Comparison of ENCODE assay signal across 14 cellular contexts in genomic region chr3:190059242-190059590, GRCh38.
DNase-seq lines count a peak whose midpoint lies in the region; ATAC-seq, FAIRE-seq and TF ChIP-seq lines count a peak whose summit lies in the region.
"Had no signal": no experiment of that assay in that cellular context is flagged by ENCODE, and none has a peak within 500 bp of the region (broad histone marks: within the 10 kb centered on the region; RNA-seq: fewer than 3 reads in every experiment).

No MANE protein-coding gene starts in this region.

- intact Hi-C loops in HepG2 (cut with micrococcal nuclease; ENCODE audit: unreplicated experiment), result no loop called here
- intact Hi-C loops in endothelial cell of umbilical vein (cut with micrococcal nuclease), result loop anchor here (2.0 kb wide), 1 partner anchor 34 kb away; no protein-coding TSS in a partner anchor
- intact Hi-C loops in uterus (cut with DNase I; ENCODE audit: low total_unique reads), result no loop called here
- intact Hi-C loops in left colon (cut with DNase I, micrococcal nuclease), result no loop called here

- H3K4me3 Mint-ChIP-seq in nephron progenitor cell, result no peak overlapping the region
- H3K4me3 Mint-ChIP-seq: activated naive CD8-positive, alpha-beta T cell; natural killer cell had no signal

- DNase-seq in HepG2 (ENCODE audit: low spot score) (no peak), endothelial cell of umbilical vein (ENCODE audit: low read depth, low spot score) (no peak), nephron progenitor cell (no peak), uterus (no peak), coronary artery (ENCODE audit: low spot score) (no peak), left colon (no peak), islet precursor cell (no peak)
- DNase-seq: ACHN, natural killer cell, NCI-H1105, NCI-H2227 treated with DMSO at 0.1 percent for 48 hours had no signal

- H2AFZ ChIP-seq in HepG2 (ENCODE audit: low read length) (no peak overlapping the region), endothelial cell of umbilical vein (ENCODE audit: low read depth, low read length) (peak overlapping the region; percentile 43)

- H3K4me1 ChIP-seq in liver (ENCODE audit: control insufficient read depth in 4 of 4, insufficient read depth in 4 of 4, low read length in 3 of 4) (no peaks in the 10 kb centered on the region), HepG2 (ENCODE audit: insufficient read depth, low read length) (no peaks in the 10 kb centered on the region), endothelial cell of umbilical vein (ENCODE audit: control insufficient read depth, extremely low read depth, insufficient read depth, low read length) (peaks cover 18% of the 10 kb centered on the region), uterus (peaks cover 0 to 11% of the 10 kb centered on the region in 2 donors)

- dilution Hi-C loops in endothelial cell of umbilical vein (cut with MboI; ENCODE audit: extremely low pct_ligation_motif_present, low sequenced_read_pairs), result no loop called here

- BruUV-seq in HepG2 (replicated peaks; lab: Mats Ljungman, UMichigan) (no TSS peak), endothelial cell of umbilical vein (replicated peaks; lab: Mats Ljungman, UMichigan) (no TSS peak)

- H3K9me3 Mint-ChIP-seq in nephron progenitor cell, result no peaks in the 10 kb centered on the region
- H3K9me3 Mint-ChIP-seq: natural killer cell had no signal

- POLR2A ChIA-PET in HepG2 (lab: Yijun Ruan, JAX) (no interaction called here), endothelial cell of umbilical vein (lab: Charles Lee) (no interaction called here)

- TF ChIP-seq RAD21 in liver (IDR thresholded peaks at IDR 0.05) (no peak), HepG2 (CRISPR knock-in tag; IDR thresholded peaks at IDR 0.05) (no peak)

- TF ChIP-seq CTCF in liver (IDR thresholded peaks at IDR 0.05; ENCODE audit: low read depth, low read length, missing input control), result no peak
- no peak for TF ChIP-seq CTCF in HepG2 (CRISPR knock-in tag; IDR thresholded peaks at IDR 0.05)
- TF ChIP-seq CTCF in endothelial cell of umbilical vein (IDR thresholded peaks at IDR 0.05; ENCODE audit: extremely low read depth in 1 of 2, insufficient read depth in 1 of 2, low read depth in 1 of 2, low read length in 2 of 2), result no peak
- TF ChIP-seq CTCF in nephron progenitor cell (IDR thresholded peaks at IDR 0.05), result no peak
- no peak for TF ChIP-seq CTCF in uterus (IDR thresholded peaks at IDR 0.05)
- no peak for TF ChIP-seq CTCF in coronary artery (IDR thresholded peaks at IDR 0.05)

- no peak overlapping the region for H3K9ac ChIP-seq in liver (ENCODE audit: low read depth in 1 of 2, low read length in 2 of 2)
- no peak overlapping the region for H3K9ac ChIP-seq in HepG2 (ENCODE audit: insufficient read depth, low read depth, low read length)
- no peak overlapping the region for H3K9ac ChIP-seq in endothelial cell of umbilical vein (replicated peaks; ENCODE audit: extremely low read depth, insufficient read depth, low read length)

- H3K79me2 ChIP-seq in HepG2 (ENCODE audit: insufficient read depth, low read length), result no peaks in the 10 kb centered on the region
- no peaks in the 10 kb centered on the region for H3K79me2 ChIP-seq in endothelial cell of umbilical vein (ENCODE audit: control insufficient read depth, insufficient read depth, low read length)

- H3K27ac ChIP-seq in liver (ENCODE audit: low read depth in 1 of 2, low read length in 2 of 2) (peak overlapping the region; percentile 37 to 63), HepG2 (ENCODE audit: extremely low read length, insufficient read depth, low read length) (no peak overlapping the region), endothelial cell of umbilical vein (ENCODE audit: insufficient read depth, low read depth, low read length) (peak overlapping the region; percentile 47), uterus (peak overlapping the region; percentile 60 to 83), coronary artery (peak overlapping the region in 1 of 2 donors; percentile 42)

- no peaks in the 10 kb centered on the region for H3K36me3 Mint-ChIP-seq in nephron progenitor cell (ENCODE audit: low read depth)
- H3K36me3 Mint-ChIP-seq: activated naive CD8-positive, alpha-beta T cell; natural killer cell had no signal

- H3K4me1 Mint-ChIP-seq in nephron progenitor cell, result peaks cover 45% of the 10 kb centered on the region
- H3K4me1 Mint-ChIP-seq: natural killer cell had no signal

- TF ChIP-seq EP300 in HepG2 (IDR thresholded peaks at IDR 0.05; ENCODE audit: low read depth in 2 of 2, low read length in 2 of 2) (no peak), HepG2 (CRISPR knock-in tag; IDR thresholded peaks at IDR 0.05; ENCODE audit: borderline replicate concordance) (no peak)

- peaks cover 0 to 3% (median 0%) of the 10 kb centered on the region in 4 donors for H3K27me3 ChIP-seq in liver (ENCODE audit: control insufficient read depth in 4 of 4, insufficient read depth in 4 of 4, low read length in 3 of 4)
- H3K27me3 ChIP-seq in HepG2 (ENCODE audit: control insufficient read depth in 1 of 2, insufficient read depth in 2 of 2, low read length in 2 of 2), result no peaks in the 10 kb centered on the region
- H3K27me3 ChIP-seq in endothelial cell of umbilical vein (ENCODE audit: control insufficient read depth in 2 of 2, insufficient read depth in 2 of 2, low read length in 2 of 2), result no peaks in the 10 kb centered on the region
- H3K27me3 ChIP-seq in uterus, result no peaks in the 10 kb centered on the region
- H3K27me3 ChIP-seq: tibial nerve had no signal

- 74% methylated on average over 1 of the region's 1 CpG for WGBS in liver
- WGBS in HepG2 (ENCODE audit: low lambda C conversion rate), result 0% methylated on average over 1 of the region's 1 CpG

- H4K20me1 ChIP-seq in HepG2 (ENCODE audit: insufficient read depth, low read length) (no peaks in the 10 kb centered on the region), endothelial cell of umbilical vein (replicated peaks; ENCODE audit: control insufficient read depth, extremely low read depth, insufficient read depth, low read length) (no peaks in the 10 kb centered on the region)

- CTCF ChIA-PET in HepG2 (lab: Yijun Ruan, JAX; ENCODE audit: low intra/inter-chr PET ratio, low total read pairs) (no interaction called here), endothelial cell of umbilical vein (lab: Charles Lee) (interaction anchor here (1.1 to 1.7 kb wide), 7 partner anchors 11 to 143 kb away, joined by 3 to 13 read pairs (median 3); partner anchors contain the start of gene P3H2)

- H3K4me2 ChIP-seq in HepG2 (ENCODE audit: low read depth, low read length) (no peak overlapping the region), endothelial cell of umbilical vein (ENCODE audit: insufficient read depth, low read length) (peak overlapping the region; percentile 26)

- in situ Hi-C loops in HepG2 (cut with HindIII; ENCODE audit: extremely low pct_ligation_motif_present, low pct_unique_long_range_greater_than_20kb), result no loop called here

- H3K4me3 ChIP-seq in liver (ENCODE audit: low read depth in 1 of 3, low read length in 3 of 3) (no peak overlapping the region), HepG2 (replicated peaks in 1 of 3; ENCODE audit: insufficient read depth in 1 of 3, low read depth in 2 of 3, low read length in 3 of 3) (no peak overlapping the region), endothelial cell of umbilical vein (replicated peaks in 1 of 3; ENCODE audit: insufficient read depth in 1 of 3, low read depth in 1 of 3, low read length in 3 of 3) (no peak overlapping the region), uterus (no peak overlapping the region), coronary artery (no peak overlapping the region)
- H3K4me3 ChIP-seq: tibial nerve had no signal

- ATAC-seq in HepG2 (no peak), left colon (no peak)
- ATAC-seq: natural killer cell had no signal

- H3K27ac Mint-ChIP-seq in nephron progenitor cell, result peak overlapping the region; percentile 91
- H3K27ac Mint-ChIP-seq: activated naive CD8-positive, alpha-beta T cell; natural killer cell had no signal

- H3K36me3 ChIP-seq in liver (ENCODE audit: control insufficient read depth in 4 of 4, insufficient read depth in 3 of 4, low read depth in 1 of 4, low read length in 3 of 4) (no peaks in the 10 kb centered on the region), HepG2 (replicated peaks in 1 of 2; ENCODE audit: control insufficient read depth in 1 of 2, insufficient read depth in 2 of 2, low read length in 2 of 2) (no peaks in the 10 kb centered on the region), endothelial cell of umbilical vein (ENCODE audit: control insufficient read depth in 2 of 2, extremely low read depth in 1 of 2, insufficient read depth in 2 of 2, low read length in 2 of 2) (no peaks in the 10 kb centered on the region), uterus (no peaks in the 10 kb centered on the region)
- H3K36me3 ChIP-seq: tibial nerve had no signal

- FAIRE-seq in HepG2 (lab: Jason Lieb, UNC), result no peak
- FAIRE-seq in endothelial cell of umbilical vein (lab: Jason Lieb, UNC), result no peak

- no peaks in the 10 kb centered on the region for H3K9me1 ChIP-seq in endothelial cell of umbilical vein (replicated peaks; ENCODE audit: control insufficient read depth, extremely low read depth, insufficient read depth, low read length)

- H3K9me3 ChIP-seq in liver (ENCODE audit: control insufficient read depth in 4 of 4, low read length in 3 of 4) (no peaks in the 10 kb centered on the region), HepG2 (ENCODE audit: low read length) (no peaks in the 10 kb centered on the region), endothelial cell of umbilical vein (replicated peaks; ENCODE audit: control insufficient read depth, insufficient read depth, low read length) (no peaks in the 10 kb centered on the region), uterus (no peaks in the 10 kb centered on the region)
- H3K9me3 ChIP-seq: tibial nerve had no signal

- H3K27me3 Mint-ChIP-seq in nephron progenitor cell (ENCODE audit: low read depth, poor library complexity), result peaks cover 7% of the 10 kb centered on the region

- no peak for TF ChIP-seq POLR2A in HepG2 (IDR thresholded peaks at IDR 0.05; ENCODE audit: insufficient read depth in 1 of 2, low read depth in 2 of 2, low read length in 2 of 2)
- no peak for TF ChIP-seq POLR2A in endothelial cell of umbilical vein (IDR thresholded peaks at IDR 0.05; ENCODE audit: low read depth, low read length)
- no peak for TF ChIP-seq POLR2A in uterus (IDR thresholded peaks at IDR 0.05)

TF ChIP-seq in liver, 16 proteins besides CTCF, POLR2A, EP300 and RAD21 (continues in another document):
- TF ChIP-seq JUND (IDR thresholded peaks at IDR 0.05) (no peak), RXRA (IDR thresholded peaks at IDR 0.05) (no peak), FOXA1 (IDR thresholded peaks at IDR 0.05) (no peak), HNF4A (conservative IDR thresholded peaks at IDR 0.05) (no peak)

TF ChIP-seq in HepG2, 621 proteins besides CTCF, POLR2A, EP300 and RAD21 (continues in another document):
- TF ChIP-seq GABPB1 (CRISPR knock-in tag; IDR thresholded peaks at IDR 0.05) (no peak), U2AF1 (optimal IDR thresholded peaks at IDR 0.05; ENCODE audit: low read depth, low read length) (no peak)

TF ChIP-seq in endothelial cell of umbilical vein, 7 proteins besides CTCF, POLR2A, EP300 and RAD21 (continues in another document):
- TF ChIP-seq MYC (IDR thresholded peaks at IDR 0.05; ENCODE audit: low read depth, low read length) (no peak), FOS (IDR thresholded peaks at IDR 0.05; ENCODE audit: borderline replicate concordance, insufficient read depth, low read length) (no peak), GATA2 (IDR thresholded peaks at IDR 0.05; ENCODE audit: insufficient read depth, insufficient read length, low read depth, low read length) (no peak), POLR2AphosphoS5 (IDR thresholded peaks at IDR 0.05; ENCODE audit: insufficient read depth, low read depth, low read length) (no peak)
